Comparison of ENCODE assay signal across 10 cellular contexts in the genomic region with DNA sequence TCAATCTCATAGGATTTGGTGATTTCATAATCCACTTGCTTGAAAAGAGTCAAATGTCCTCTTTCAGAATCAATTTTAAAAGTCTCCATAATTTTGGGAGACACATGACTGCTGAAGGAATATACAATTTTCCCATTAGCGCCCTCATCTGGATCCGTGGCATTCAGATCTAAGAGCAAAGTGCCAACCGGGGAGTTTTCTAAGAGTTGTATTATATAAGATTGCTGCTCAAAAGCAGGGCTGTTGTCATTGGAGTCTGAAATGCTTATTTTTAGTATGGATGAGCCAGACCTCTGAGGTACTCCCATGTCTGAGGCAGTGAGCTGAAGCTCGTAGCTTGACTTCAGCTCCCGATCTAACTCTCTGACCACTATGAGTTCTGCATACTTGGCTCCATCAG. TPM values are rescaled to one million over a fixed set of nuclear protein-coding genes. Genes with fewer than 3 reads are reported as not detected.
A peak's percentile ranks its signal among the peaks of the same experiment; 100 is the strongest.
DNase-seq lines count a peak whose midpoint lies in the region; ATAC-seq and TF ChIP-seq lines count a peak whose summit lies in the region.
"Had no signal": no experiment of that assay in that cellular context is flagged by ENCODE, and none has a peak within 500 bp of the region (broad histone marks: within the 10 kb centered on the region; RNA-seq: fewer than 3 reads in every experiment).

No MANE protein-coding gene starts in this region.

- ATAC-seq in HG03159 (IDR thresholded peaks at IDR 0.05; ENCODE audit: unreplicated experiment) = no peak
- no peak for ATAC-seq in stimulated activated naive CD8-positive, alpha-beta T cell treated with anti-CD3 and anti-CD28 coated beads, Interleukin-15, Interleukin-2, amounts not matched to agents 100 U/mL and 50 U/mL, for 24 hours

- H3K27me3 ChIP-seq in iPS-15b (ENCODE audit: control insufficient read depth, insufficient read depth, low read length) = no peaks in the 10 kb centered on the region
- peaks cover 0 to 3% (median 0%) of the 10 kb centered on the region in 3 donors for H3K27me3 ChIP-seq in skeletal muscle tissue (ENCODE audit: control insufficient read depth in 3 of 3, insufficient read depth in 3 of 3, low read length in 3 of 3)

- H3K4me3 ChIP-seq in GM08714 (ENCODE audit: low read length) (peak overlapping the region; percentile 49; the same call in 1 of the 2 replicates), astrocyte of the cerebellum (ENCODE audit: low read depth, low read length) (peak overlapping the region; percentile 80), iPS-15b (ENCODE audit: low read depth, low read length) (peak overlapping the region; percentile 87), skeletal muscle tissue (ENCODE audit: low read length in 3 of 3) (peak overlapping the region; percentile 62 to 82 (median 71))

- DNase-seq in astrocyte of the cerebellum (ENCODE audit: low read depth) = no peak
- DNase-seq in NCI-H2196 treated with DMSO at 0.1 percent for 48 hours (lab: John Stamatoyannopoulos, UW; ENCODE audit: unreplicated experiment) = no peak
- DNase-seq in stimulated activated naive CD8-positive, alpha-beta T cell treated with anti-CD3 and anti-CD28 coated beads, Interleukin-15, Interleukin-2, amounts not matched to agents 100 U/mL and 50 U/mL, for 24 hours = no peak
- DNase-seq in kidney glomerular epithelial cell (lab: John Stamatoyannopoulos, UW) = no peak
- DNase-seq: activated CD8-positive, alpha-beta memory T cell treated with anti-CD3 and anti-CD28 coated beads for 24 hours; NCI-H2171 treated with DMSO at 0.1 percent for 48 hours had no signal

- in situ Hi-C loops in astrocyte of the cerebellum (cut with HindIII; ENCODE audit: low sequenced_read_pairs) = loop anchor here (10.0 to 25.0 kb wide), 3 partner anchors 226 to 1156 kb away; no protein-coding TSS in a partner anchor

- H3K27ac ChIP-seq in skeletal muscle tissue (ENCODE audit: low read depth, low read length) = peak overlapping the region; percentile 25

- H3K9me3 ChIP-seq in iPS-15b (ENCODE audit: control insufficient read depth, insufficient read depth, low read length) (no peaks in the 10 kb centered on the region), skeletal muscle tissue (ENCODE audit: control insufficient read depth in 3 of 3, low read length in 3 of 3) (no peaks in the 10 kb centered on the region)

- peaks cover 30% of the 10 kb centered on the region for H3K4me1 ChIP-seq in iPS-15b (ENCODE audit: control insufficient read depth, insufficient read depth, low read length)
- peaks cover 0 to 6% (median 0%) of the 10 kb centered on the region in 3 donors for H3K4me1 ChIP-seq in skeletal muscle tissue (ENCODE audit: control insufficient read depth in 3 of 3, insufficient read depth in 3 of 3, low read length in 3 of 3)

- peak; percentile 63 for TF ChIP-seq CTCF in astrocyte of the cerebellum (IDR thresholded peaks at IDR 0.05; ENCODE audit: low read depth, low read length, missing control alignments)

- H3K36me3 ChIP-seq in iPS-15b (ENCODE audit: control insufficient read depth, insufficient read depth, low read length) (peaks cover 10% of the 10 kb centered on the region), skeletal muscle tissue (ENCODE audit: control insufficient read depth in 3 of 3, insufficient read depth in 3 of 3, low read length in 3 of 3) (no peaks in the 10 kb centered on the region)

- peak overlapping the region; percentile 58 for H3K9ac ChIP-seq in iPS-15b (ENCODE audit: low read depth, low read length)
- peak overlapping the region; percentile 13 to 54 (median 28) for H3K9ac ChIP-seq in skeletal muscle tissue (ENCODE audit: low read depth in 1 of 3, low read length in 3 of 3)

RNA-seq across cellular contexts. Expression of a gene that starts 1.2 kb away (rescaled TPM):
- 57.4 TPM for total RNA-seq in skeletal muscle tissue
